Comparison of ENCODE assay signal across 8 cellular contexts in the genomic region with DNA sequence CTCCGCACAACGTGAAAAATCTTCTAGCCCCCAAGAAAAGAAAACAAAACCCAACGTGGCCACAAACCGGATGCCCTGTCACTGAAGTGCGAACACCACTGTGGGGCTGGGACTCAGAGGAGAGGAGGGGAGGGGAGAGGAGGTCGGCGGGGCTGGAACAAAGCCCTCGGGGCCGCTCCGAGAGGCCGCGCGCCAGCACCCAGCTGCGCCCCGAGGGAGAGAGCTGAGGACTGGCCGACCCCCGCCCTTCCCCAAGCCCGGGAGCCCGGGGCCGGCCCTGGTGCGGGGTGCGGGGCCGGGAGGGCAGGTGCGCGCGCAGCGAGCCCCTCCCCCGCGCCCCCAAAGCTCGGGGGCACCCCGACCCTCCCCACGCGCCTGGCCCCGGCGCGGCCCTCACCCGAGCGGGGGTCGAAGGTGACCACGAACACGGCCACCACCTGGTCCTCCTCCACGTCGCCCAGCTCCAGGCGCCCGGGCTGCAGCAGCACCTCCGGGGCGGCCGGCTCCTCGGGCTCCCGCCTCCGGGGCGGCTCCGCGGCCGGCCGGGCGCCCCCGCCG. TPM values are rescaled to one million over a fixed set of nuclear protein-coding genes. Genes with fewer than 3 reads are reported as not detected.
DNase-seq lines count a peak whose midpoint lies in the region; ATAC-seq and TF ChIP-seq lines count a peak whose summit lies in the region.

No MANE protein-coding gene starts in this region.

- ATAC-seq in GM19025 (IDR thresholded peaks at IDR 0.05; ENCODE audit: low read depth, unreplicated experiment) (peak; percentile 81), HG03159 (IDR thresholded peaks at IDR 0.05; ENCODE audit: unreplicated experiment) (peak; percentile 82)

- intact Hi-C loops in cardiac septum (cut with DNase I) (loop anchor here (5.0 kb wide), 1 partner anchor 36 kb away; the partner anchor contains the start of gene SSBP1), prostate gland (cut with DNase I) (no loop called here), uterus (cut with DNase I; ENCODE audit: low total_unique reads) (no loop called here)

- H3K4me3 ChIP-seq in BJ (ENCODE audit: low read depth, low read length): peak overlapping the region; percentile 65
- peak overlapping the region; percentile 86 to 90 for H3K4me3 ChIP-seq in prostate gland
- peak overlapping the region; percentile 59 to 94 for H3K4me3 ChIP-seq in uterus

- POLR2A ChIA-PET in BJ (lab: Charles Lee) (interaction anchor here (0.6 kb wide), 1 partner anchor 1032 kb away, joined by 9 read pairs; no protein-coding TSS in a partner anchor), RWPE1 (lab: Yijun Ruan, JAX; ENCODE audit: low non-redundant PET) (no interaction called here)

- no peaks in the 10 kb centered on the region for H3K9me3 ChIP-seq in prostate gland
- no peaks in the 10 kb centered on the region for H3K9me3 ChIP-seq in uterus

- H3K27ac ChIP-seq in RWPE1: peak overlapping the region; percentile 62
- peak overlapping the region; percentile 82 to 88 for H3K27ac ChIP-seq in prostate gland
- H3K27ac ChIP-seq in uterus: peak overlapping the region; percentile 76 to 85

- under 1% methylated on average over 26 of the region's 59 CpGs for WGBS in prostate gland

- TF ChIP-seq CTCF in BJ (IDR thresholded peaks at IDR 0.05; ENCODE audit: insufficient read depth, low read depth, low read length): no peak
- TF ChIP-seq CTCF in RWPE1 (conservative IDR thresholded peaks at IDR 0.05; ENCODE audit: low read depth): no peak
- TF ChIP-seq CTCF in prostate gland (IDR thresholded peaks at IDR 0.05): no peak
- no peak for TF ChIP-seq CTCF in uterus (IDR thresholded peaks at IDR 0.05)

- no peaks in the 10 kb centered on the region for H3K4me1 ChIP-seq in prostate gland (replicated peaks)
- no peaks in the 10 kb centered on the region for H3K4me1 ChIP-seq in uterus

- H3K36me3 ChIP-seq in BJ (ENCODE audit: control insufficient read depth, insufficient read depth, low read length) (no peaks in the 10 kb centered on the region), prostate gland (no peaks in the 10 kb centered on the region), uterus (no peaks in the 10 kb centered on the region)

- H3K27me3 ChIP-seq in BJ (ENCODE audit: control insufficient read depth, insufficient read depth, low read length) (peaks cover 3% of the 10 kb centered on the region), prostate gland (replicated peaks; ENCODE audit: insufficient read depth) (no peaks in the 10 kb centered on the region), uterus (no peaks in the 10 kb centered on the region)

- TF ChIP-seq POLR2A in prostate gland (IDR thresholded peaks at IDR 0.05): no peak
- no peak for TF ChIP-seq POLR2A in uterus (IDR thresholded peaks at IDR 0.05)

- CTCF ChIA-PET in BJ (lab: Yijun Ruan, JAX): no interaction called here
- CTCF ChIA-PET in RWPE1 (lab: Yijun Ruan, JAX): interaction anchor here (0.7 to 1.1 kb wide), 2 partner anchors 36 to 528 kb away, joined by 3 to 6 read pairs; partner anchors contain the start of gene SSBP1

- DNase-seq in BJ (ENCODE audit: low read depth) (no peak), RWPE1 (ENCODE audit: low spot score) (peak; percentile 8), cardiac septum (ENCODE audit: low spot score) (peak; percentile 75), prostate gland (ENCODE audit: low spot score) (peak; percentile 18), uterus (peak; percentile 27 to 31)
- DNase-seq in activated naive CD4-positive, alpha-beta T cell treated with Interleukin-2 at 50 U/mL for 16 hours: peak; percentile 74

RNA-seq across cellular contexts. Expression of gene DENND11, which starts 0.4 kb away (rescaled TPM):
- polyA plus RNA-seq in BJ (2011; rRNA removed): 4.2 and 4.6 TPM in 2 replicates
- polyA minus RNA-seq in BJ (2011; rRNA and poly(A)+ RNA removed): 4.1 and 4.5 TPM in 2 replicates
- total RNA-seq in cardiac septum (8.7 TPM), prostate gland (10 to 100 TPM; 18.1 to 18.9 TPM), uterus (10 to 100 TPM in 3 of 4 donors, 1 to 10 TPM in 1; 8.5 to 29.2 (median 20.8) TPM)

RNA-seq across cellular contexts. Expression of gene WEE2, which starts 6.6 kb away (rescaled TPM):
- polyA plus RNA-seq in BJ (2011; rRNA removed): not detected in 2 replicates
- not detected in 2 replicates for polyA minus RNA-seq in BJ (2011; rRNA and poly(A)+ RNA removed)
- total RNA-seq in cardiac septum (not detected), prostate gland (not detected), uterus (under 1 TPM in 1 of 4 donors, not detected in 3; 0.07 TPM)

RNA-seq across cellular contexts. Expression of gene SSBP1, which starts 36.6 kb away (rescaled TPM):
- polyA plus RNA-seq in BJ (2011; rRNA removed): 55.0 and 139 TPM in 2 replicates
- 12.0 and 17.9 TPM in 2 replicates for polyA minus RNA-seq in BJ (2011; rRNA and poly(A)+ RNA removed)
- total RNA-seq in cardiac septum: 84.2 TPM
- total RNA-seq in prostate gland: 100 to 1,000 TPM; 109 to 115 TPM
- total RNA-seq in uterus: 100 to 1,000 TPM in 1 of 4 donors, 10 to 100 TPM in 3; 56.9 to 110 (median 71.8) TPM
